In the genomic region with DNA sequence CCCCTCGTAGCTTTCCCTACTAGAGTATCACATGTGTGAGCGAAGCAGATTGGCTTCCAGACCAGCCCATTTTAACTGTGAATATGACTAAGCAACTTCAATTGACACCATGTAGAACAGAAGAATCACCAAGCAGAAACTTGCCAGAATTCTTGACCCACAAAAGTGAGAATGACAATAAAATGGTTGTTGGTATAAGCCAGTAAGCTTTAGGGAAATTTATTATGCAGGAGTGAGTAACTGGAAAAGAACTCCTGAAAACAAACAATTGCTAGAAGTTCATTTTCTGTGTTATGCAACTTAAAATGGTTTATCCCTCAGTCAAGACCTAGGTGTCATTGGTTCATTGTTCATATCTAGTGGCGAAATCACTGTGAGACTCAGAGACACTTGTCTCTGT, we compare ENCODE assay signal across 27 cellular contexts.
"Had no signal": no experiment of that assay in that cellular context is flagged by ENCODE, and none has a peak within 500 bp of the region (broad histone marks: within the 10 kb centered on the region; RNA-seq: fewer than 3 reads in every experiment).

No MANE protein-coding gene starts in this region.

- H3K4me3 Mint-ChIP-seq: naive thymus-derived CD4-positive, alpha-beta T cell; nephron; neural progenitor cell; stimulated activated naive CD8-positive, alpha-beta T cell treated with anti-CD3 and anti-CD28 coated beads, Interleukin-15, amount 100 ng/mL, for 72 hours had no signal

- H3K9me3 ChIP-seq: esophagus muscularis mucosa, heart right ventricle, left lung, psoas muscle, right lobe of liver, suprapubic skin, transverse colon, upper lobe of right lung, uterus had no signal

- H3K4me1 ChIP-seq: esophagus muscularis mucosa, heart right ventricle, left lung, neural progenitor cell, psoas muscle, right lobe of liver, suprapubic skin, transverse colon, upper lobe of right lung, uterus had no signal

- H3K27ac ChIP-seq: dorsolateral prefrontal cortex, esophagus muscularis mucosa, heart right ventricle, left lung, neural progenitor cell, psoas muscle, right lobe of liver, suprapubic skin, transverse colon, upper lobe of right lung, uterus had no signal

- H3K27ac Mint-ChIP-seq: naive thymus-derived CD4-positive, alpha-beta T cell; nephron; neural progenitor cell; stimulated activated naive CD8-positive, alpha-beta T cell treated with anti-CD3 and anti-CD28 coated beads, Interleukin-15, amount 100 ng/mL, for 72 hours had no signal

- H3K4me2 ChIP-seq: neural progenitor cell, smooth muscle cell had no signal

- H2AFZ ChIP-seq: neural progenitor cell had no signal

- H3K4me3 ChIP-seq: dorsolateral prefrontal cortex, esophagus muscularis mucosa, heart right ventricle, left lung, neural progenitor cell, psoas muscle, right lobe of liver, smooth muscle cell, suprapubic skin, transverse colon, upper lobe of right lung, uterus had no signal

- H3K27me3 ChIP-seq: esophagus muscularis mucosa, left lung, neural progenitor cell, right lobe of liver, suprapubic skin, transverse colon, upper lobe of right lung, uterus had no signal

- H3K27me3 Mint-ChIP-seq: stimulated activated naive CD8-positive, alpha-beta T cell treated with anti-CD3 and anti-CD28 coated beads, Interleukin-15, amount 100 ng/mL, for 72 hours had no signal

- H3K36me3 ChIP-seq: esophagus muscularis mucosa, heart right ventricle, left lung, neural progenitor cell, right lobe of liver, suprapubic skin, transverse colon, upper lobe of right lung, uterus had no signal

- ATAC-seq: heart right ventricle; left cardiac atrium; left lung; naive thymus-derived CD4-positive, alpha-beta T cell; right lobe of liver; stimulated activated naive CD8-positive, alpha-beta T cell treated with anti-CD3 and anti-CD28 coated beads, Interleukin-15, amount 100 ng/mL, for 72 hours; upper lobe of right lung had no signal

- DNase-seq: dorsolateral prefrontal cortex; effector CD4-positive, alpha-beta T cell; foreskin melanocyte; glutamatergic neuron; heart right ventricle; hippocampal formation; left cardiac atrium; left lung; mesendoderm; midbrain; naive thymus-derived CD4-positive, alpha-beta T cell; psoas muscle; right lobe of liver; stimulated activated CD4-positive, alpha-beta T cell treated with anti-CD3 and anti-CD28 coated beads, Interleukin-12 subunit alpha, Interleukin-12 subunit beta, amount 100 ng/mL, for 4 hours; stimulated activated CD4-positive, alpha-beta T cell treated with anti-CD3 and anti-CD28 coated beads, Interleukin-1b, Interleukin-23, amount 100 ng/mL, for 48 hours; stimulated activated CD4-positive, alpha-beta T cell treated with anti-CD3 and anti-CD28 coated beads, Interleukin-4, amount 100 ng/mL, for 1 hour; stimulated activated CD8-positive, alpha-beta memory T cell treated with anti-CD3 and anti-CD28 coated beads, Interleukin-4, amount 100 ng/mL, for 48 hours; stimulated activated naive CD4-positive, alpha-beta T cell; stimulated activated naive CD8-positive, alpha-beta T cell treated with anti-CD3 and anti-CD28 coated beads, Interleukin-15, amount 100 ng/mL, for 72 hours; transverse colon; upper lobe of right lung; uterus had no signal

- H3K4me1 Mint-ChIP-seq: naive thymus-derived CD4-positive, alpha-beta T cell; stimulated activated naive CD8-positive, alpha-beta T cell treated with anti-CD3 and anti-CD28 coated beads, Interleukin-15, amount 100 ng/mL, for 72 hours had no signal

- H3K9ac ChIP-seq: neural progenitor cell had no signal

- H3K36me3 Mint-ChIP-seq: neural progenitor cell had no signal
